8 cellular contexts compared by ENCODE assay signal in genomic region chr5:43484049-43484849, GRCh38. TPM values are rescaled to one million over a fixed set of nuclear protein-coding genes. Genes with fewer than 3 reads are reported as not detected.
DNase-seq lines count a peak whose midpoint lies in the region; ATAC-seq and TF ChIP-seq lines count a peak whose summit lies in the region.

No MANE protein-coding gene starts in this region.

- peak overlapping the region; percentile 87 for H3K27ac ChIP-seq in SJSA1
- H3K27ac ChIP-seq in neutrophil = peak overlapping the region; percentile 95
- H3K27ac ChIP-seq in subcutaneous abdominal adipose tissue (ENCODE audit: low read depth, low read length) = peak overlapping the region; percentile 96

- peak; percentile 57 for TF ChIP-seq CTCF in neutrophil (IDR thresholded peaks at IDR 0.05)

- no peaks in the 10 kb centered on the region for H3K27me3 Mint-ChIP-seq in activated naive CD4-positive, alpha-beta T cell treated with anti-CD3 and anti-CD28 coated beads for 36 hours (ENCODE audit: low read depth)

- H3K4me3 ChIP-seq in SJSA1 = peak overlapping the region; percentile 77
- H3K4me3 ChIP-seq in neutrophil (ENCODE audit: low read depth in 1 of 2, low read length in 1 of 2) = peak overlapping the region; percentile 66 to 83
- peak overlapping the region; percentile 85 to 95 (median 92) for H3K4me3 ChIP-seq in subcutaneous abdominal adipose tissue (ENCODE audit: low read depth in 1 of 5, low read length in 5 of 5)

- DNase-seq in GM04504 (ENCODE audit: low read depth) (peak; percentile 70), MV-4-11 (lab: John Stamatoyannopoulos, UW) (peak; percentile 80), SJSA1 (ENCODE audit: low read depth in 1 of 2, low spot score in 2 of 2) (peak; percentile 85 to 91), germinal center (ENCODE audit: low spot score) (peak; percentile 84)
- DNase-seq in activated naive CD4-positive, alpha-beta T cell treated with anti-CD3 and anti-CD28 coated beads for 36 hours = peak; percentile 92

- H3K36me3 ChIP-seq in SJSA1 = peaks cover 12% of the 10 kb centered on the region
- peaks cover 5% of the 10 kb centered on the region for H3K36me3 ChIP-seq in neutrophil
- peaks cover 0 to 9% (median 0%) of the 10 kb centered on the region in 5 donors for H3K36me3 ChIP-seq in subcutaneous abdominal adipose tissue (ENCODE audit: control insufficient read depth in 5 of 5, insufficient read depth in 5 of 5, low read length in 5 of 5)

- H3K9ac ChIP-seq in subcutaneous abdominal adipose tissue (ENCODE audit: low read length in 5 of 5) = peak overlapping the region; percentile 82 to 99 (median 96)

- H3K4me1 ChIP-seq in SJSA1 (replicated peaks) (peaks cover 13% of the 10 kb centered on the region), neutrophil (ENCODE audit: control insufficient read depth in 1 of 2, insufficient read depth in 1 of 2, low read depth in 1 of 2, low read length in 1 of 2) (peaks cover 19 to 20% of the 10 kb centered on the region in 2 experiments), subcutaneous abdominal adipose tissue (ENCODE audit: control insufficient read depth in 5 of 5, insufficient read depth in 5 of 5, low read length in 5 of 5) (peaks cover 6 to 22% (median 17%) of the 10 kb centered on the region in 5 donors)

- H3K36me3 Mint-ChIP-seq in activated naive CD4-positive, alpha-beta T cell treated with anti-CD3 and anti-CD28 coated beads for 36 hours (ENCODE audit: low read depth) = peaks cover 23% of the 10 kb centered on the region

- peak overlapping the region; percentile 97 for H3K4me3 Mint-ChIP-seq in activated naive CD4-positive, alpha-beta T cell treated with anti-CD3 and anti-CD28 coated beads for 36 hours

- peaks cover 45% of the 10 kb centered on the region for H3K4me1 Mint-ChIP-seq in activated naive CD4-positive, alpha-beta T cell treated with anti-CD3 and anti-CD28 coated beads for 36 hours (ENCODE audit: low read depth)

- intact Hi-C loops in activated naive CD4-positive, alpha-beta T cell treated with anti-CD3 and anti-CD28 coated beads for 36 hours (cut with micrococcal nuclease) = loop anchor here (1.0 to 10.0 kb wide), 16 partner anchors 31 to 1609 kb away; partner anchors contain the start of genes ANXA2R, C5orf34, HMGCS1 and MRPS30

- CTCF ChIA-PET in activated naive CD4-positive, alpha-beta T cell treated with anti-CD3 and anti-CD28 coated beads for 36 hours (lab: Charles Lee) = interaction anchor here (0.6 to 2.3 kb wide), 34 partner anchors 9 to 491 kb away, joined by 3 to 24 read pairs (median 4); partner anchors contain the start of genes C5orf34, HMGCS1, NIM1K and NNT

- H3K27me3 ChIP-seq in SJSA1 (replicated peaks) = no peaks in the 10 kb centered on the region
- no peaks in the 10 kb centered on the region for H3K27me3 ChIP-seq in neutrophil
- no peaks in the 10 kb centered on the region for H3K27me3 ChIP-seq in subcutaneous abdominal adipose tissue (ENCODE audit: control insufficient read depth in 5 of 5, insufficient read depth in 4 of 5, low read length in 5 of 5)

- no peaks in the 10 kb centered on the region for H3K9me3 ChIP-seq in SJSA1 (replicated peaks)
- no peaks in the 10 kb centered on the region for H3K9me3 ChIP-seq in neutrophil
- H3K9me3 ChIP-seq in subcutaneous abdominal adipose tissue (ENCODE audit: control insufficient read depth in 5 of 5, low read length in 5 of 5) = no peaks in the 10 kb centered on the region

- peak overlapping the region; percentile 99 for H3K27ac Mint-ChIP-seq in activated naive CD4-positive, alpha-beta T cell treated with anti-CD3 and anti-CD28 coated beads for 36 hours

- H3K9me3 Mint-ChIP-seq in activated naive CD4-positive, alpha-beta T cell treated with anti-CD3 and anti-CD28 coated beads for 36 hours = no peaks in the 10 kb centered on the region

- peak; percentile 65 for ATAC-seq in HG02571 (IDR thresholded peaks at IDR 0.05; ENCODE audit: unreplicated experiment)

RNA-seq across cellular contexts. Expression of gene TMEM267, which starts 0.6 kb away (rescaled TPM):
- 16.5 and 19.0 TPM in 2 replicates for total RNA-seq in SJSA1 (2014; rRNA removed; shearing (Covaris generic))
- total RNA-seq in activated naive CD4-positive, alpha-beta T cell treated with anti-CD3 and anti-CD28 coated beads for 36 hours = 10 to 100 TPM; 20.7 to 23.5 TPM

RNA-seq across cellular contexts. Expression of gene C5orf34, which starts 30.7 kb away (rescaled TPM):
- total RNA-seq in SJSA1 (2014; rRNA removed; shearing (Covaris generic)) = 16.5 and 27.8 TPM in 2 replicates
- 10 to 100 TPM; 14.7 to 16.3 TPM for total RNA-seq in activated naive CD4-positive, alpha-beta T cell treated with anti-CD3 and anti-CD28 coated beads for 36 hours

Comparison
In these comparisons a context has a peak if more than half of its experiments do, and no peak if none do; other contexts are left out.
1. Peak in every context shown above with its lines: DNase-seq, ATAC-seq, H3K4me3 ChIP-seq and H3K27ac ChIP-seq.